In the genomic region with DNA sequence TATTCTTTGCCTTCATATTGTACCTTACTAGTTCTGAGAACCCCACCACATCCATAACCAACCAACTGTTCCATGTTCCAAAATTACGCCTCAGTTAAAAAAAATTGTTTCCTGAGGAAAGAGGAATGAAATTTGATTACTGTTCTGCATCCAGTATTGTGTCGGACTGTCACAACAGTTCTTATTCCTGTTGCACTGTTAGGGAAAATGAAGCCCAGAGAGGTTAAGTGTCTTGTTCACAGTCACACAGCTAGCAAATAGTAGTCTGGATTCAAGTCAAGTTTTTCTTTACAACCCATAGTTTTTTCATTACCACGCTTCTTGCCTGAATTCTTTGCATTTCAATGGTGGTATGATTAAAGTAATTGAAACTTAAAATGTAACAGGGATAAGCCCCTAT, we compare ENCODE assay signal across 17 cellular contexts.
"Had no signal": no experiment of that assay in that cellular context is flagged by ENCODE, and none has a peak within 500 bp of the region (broad histone marks: within the 10 kb centered on the region; RNA-seq: fewer than 3 reads in every experiment).

No MANE protein-coding gene starts in this region.

- H3K27me3 Mint-ChIP-seq: memory B cell had no signal

- H3K4me3 Mint-ChIP-seq: memory B cell; natural killer cell treated with Interleukin-12 subunit alpha and Interleukin-12 subunit beta and Interleukin-15 and Interleukin-18, amount 100 ng/mL, for 72 hours had no signal

- H3K36me3 Mint-ChIP-seq: mesothelial cell of epicardium; natural killer cell treated with Interleukin-12 subunit alpha and Interleukin-12 subunit beta and Interleukin-15 and Interleukin-18, amount 100 ng/mL, for 72 hours had no signal

- ATAC-seq: foreskin keratinocyte; left cardiac atrium; lower lobe of right lung; natural killer cell treated with Interleukin-12 subunit alpha and Interleukin-12 subunit beta and Interleukin-15 and Interleukin-18, amount 100 ng/mL, for 72 hours; upper lobe of right lung had no signal

- H3K9me3 Mint-ChIP-seq: memory B cell; mesothelial cell of epicardium; natural killer cell treated with Interleukin-12 subunit alpha and Interleukin-12 subunit beta and Interleukin-15 and Interleukin-18, amount 100 ng/mL, for 72 hours had no signal

- H3K27ac Mint-ChIP-seq: memory B cell had no signal

- DNase-seq: colonic mucosa; dermis blood vessel endothelial cell; erythroblast; foreskin keratinocyte; kidney; left cardiac atrium; left ventricle myocardium inferior; lower lobe of right lung; sigmoid colon; small intestine; stimulated activated CD4-positive, alpha-beta T cell treated with anti-CD3 and anti-CD28 coated beads, Interleukin-12 subunit alpha, Interleukin-12 subunit beta, amount 100 ng/mL, for 4 hours; stimulated activated naive CD4-positive, alpha-beta T cell treated with Interleukin-2 at 50 U/mL for 16 hours; tibial artery; upper lobe of right lung had no signal
